10 cellular contexts compared by ENCODE assay signal in the genomic region with DNA sequence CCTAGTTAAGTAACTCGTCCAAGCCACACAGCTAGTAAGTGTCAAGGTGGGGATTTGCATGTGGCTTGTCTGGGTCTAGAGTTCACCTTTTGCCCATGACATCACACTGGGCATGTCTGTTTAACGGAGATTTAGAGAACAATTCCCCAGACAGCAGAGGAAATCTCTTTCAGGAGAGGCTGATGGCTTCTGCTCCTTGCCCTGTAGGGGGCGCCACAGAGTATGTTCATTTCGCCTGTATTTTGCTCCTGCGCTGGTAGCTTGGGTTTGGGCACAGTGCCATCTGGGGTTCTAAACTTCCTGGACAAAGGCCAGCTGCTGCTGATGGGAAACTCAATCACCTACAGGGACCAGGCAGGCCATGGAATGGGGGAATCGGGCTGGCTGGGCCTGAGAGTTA. TPM values are rescaled to one million over a fixed set of nuclear protein-coding genes. Genes with fewer than 3 reads are reported as not detected.
DNase-seq lines count a peak whose midpoint lies in the region; ATAC-seq and TF ChIP-seq lines count a peak whose summit lies in the region.
"Had no signal": no experiment of that assay in that cellular context is flagged by ENCODE, and none has a peak within 500 bp of the region (broad histone marks: within the 10 kb centered on the region; RNA-seq: fewer than 3 reads in every experiment).

No MANE protein-coding gene starts in this region.

- no peak for TF ChIP-seq EP300 in SK-N-SH (IDR thresholded peaks at IDR 0.05; ENCODE audit: borderline replicate concordance in 1 of 2, low read depth in 1 of 2, low read length in 1 of 2)

- no peak overlapping the region for H3K4me2 ChIP-seq in SK-N-SH

- H3K9me3 ChIP-seq in SK-N-SH (no peaks in the 10 kb centered on the region), aorta (ENCODE audit: control insufficient read depth, low read length) (peaks cover 6% of the 10 kb centered on the region)

- H3K36me3 ChIP-seq in SK-N-SH (replicated peaks in 1 of 2; ENCODE audit: control insufficient read depth in 1 of 2, insufficient read depth in 2 of 2, low read length in 1 of 2) (no peaks in the 10 kb centered on the region), aorta (ENCODE audit: control insufficient read depth in 1 of 2, insufficient read depth in 2 of 2, low read length in 1 of 2) (no peaks in the 10 kb centered on the region)

- intact Hi-C loops in aorta (cut with DNase I): no loop called here

- H3K27me3 ChIP-seq in SK-N-SH (ENCODE audit: insufficient read depth) (peaks cover 4% of the 10 kb centered on the region; the same call in 1 of the 2 replicates), aorta (ENCODE audit: control insufficient read depth in 1 of 2, insufficient read depth in 2 of 2, low read length in 1 of 2) (no peaks in the 10 kb centered on the region)

- no peak; the same call in 1 of the 2 replicates for TF ChIP-seq RAD21 in SK-N-SH (IDR thresholded peaks at IDR 0.05; ENCODE audit: low read length)

- no peaks in the 10 kb centered on the region for H3K79me2 ChIP-seq in SK-N-SH (ENCODE audit: insufficient read depth)

- no peaks in the 10 kb centered on the region for H3F3A ChIP-seq in SK-N-SH (replicated peaks; ENCODE audit: insufficient read depth)

- H3K27ac ChIP-seq in SK-N-SH (ENCODE audit: low read depth in 2 of 2, low read length in 1 of 2) (no peak overlapping the region), aorta (ENCODE audit: low read depth in 1 of 2, low read length in 2 of 2) (no peak overlapping the region)
- H3K27ac ChIP-seq: skin epidermis had no signal

- H4K20me1 ChIP-seq in SK-N-SH (ENCODE audit: insufficient read depth): no peaks in the 10 kb centered on the region

- H3K9ac ChIP-seq in SK-N-SH: no peak overlapping the region

- no peak overlapping the region for H2AFZ ChIP-seq in SK-N-SH (ENCODE audit: low read depth)

- H3K9me2 ChIP-seq in SK-N-SH: no peaks in the 10 kb centered on the region

- no peak overlapping the region; a peak in 1 of 4 replicates for H3K4me3 ChIP-seq in SK-N-SH (ENCODE audit: low read depth in 2 of 2, low read length in 1 of 2)
- H3K4me3 ChIP-seq in aorta (ENCODE audit: low read length in 2 of 2): no peak overlapping the region
- H3K4me3 ChIP-seq: skin epidermis had no signal

- WGBS in SK-N-SH (ENCODE audit: low lambda C conversion rate): 31% methylated on average over 6 of the region's 6 CpGs
- WGBS in aorta, 2 donors: 24 to 27% methylated on average over 6 of the region's 6 CpGs

- POLR2A ChIA-PET in SK-N-SH (lab: Yijun Ruan, JAX): no interaction called here

- TF ChIP-seq CTCF in SK-N-SH (IDR thresholded peaks at IDR 0.05): peak; percentile 59

- peak; percentile 42 for DNase-seq in SK-N-SH
- peak; percentile 29 for DNase-seq in OCI-M1 (lab: John Stamatoyannopoulos, UW)
- DNase-seq in effector CD4-positive, alpha-beta T cell: peak; percentile 6
- peak; percentile 49 to 55 for DNase-seq in stimulated activated CD4-positive, alpha-beta T cell treated with anti-CD3 and anti-CD28 coated beads, Interleukin-4, amount 100 ng/mL, for 48 hours (ENCODE audit: low read depth in 2 of 2)
- DNase-seq in NCI-H1417 treated with DMSO at 0.1 percent for 48 hours (lab: John Stamatoyannopoulos, UW): no peak
- no peak for DNase-seq in aorta

- CTCF ChIA-PET in SK-N-SH (lab: Yijun Ruan, JAX): interaction anchor here (0.7 to 6.8 kb wide), 11 partner anchors 9 to 503 kb away, joined by 3 to 47 read pairs (median 6); a partner anchor contains a TSS

- H3K4me1 ChIP-seq in SK-N-SH (ENCODE audit: control insufficient read depth in 1 of 2, insufficient read depth in 2 of 2, low read depth in 1 of 2, low read length in 1 of 2) (no peaks in the 10 kb centered on the region), aorta (ENCODE audit: control insufficient read depth in 1 of 2, insufficient read depth in 2 of 2, low read length in 2 of 2) (no peaks in the 10 kb centered on the region)

- ATAC-seq in SK-N-SH treated with all-trans-retinoic acid at 6 μM for 48 hours: no peak
- ATAC-seq in HG03196 (IDR thresholded peaks at IDR 0.05; ENCODE audit: unreplicated experiment): no peak
- no peak for ATAC-seq in aorta (ENCODE audit: low FRiP score)
- ATAC-seq: activated naive CD4-positive, alpha-beta T cell treated with anti-CD3 and anti-CD28 coated beads, Interleukin-2, amount 50 U/mL, for 72 hours had no signal

TF ChIP-seq in SK-N-SH, 30 proteins besides CTCF, POLR2A, EP300 and RAD21:
- TF ChIP-seq YY1 (IDR thresholded peaks at IDR 0.05; ENCODE audit: low read depth): no peak
- TF ChIP-seq NRF1 (IDR thresholded peaks at IDR 0.05; ENCODE audit: low read depth, low read length): no peak
- TF ChIP-seq GATA2 (CRISPR knock-in tag; IDR thresholded peaks at IDR 0.05): no peak
- TF ChIP-seq FOXM1 (IDR thresholded peaks at IDR 0.05; ENCODE audit: low read depth): no peak
- TF ChIP-seq MXI1 (IDR thresholded peaks at IDR 0.05; ENCODE audit: low read depth, low read length): no peak

TF ChIP-seq in SK-N-SH treated with all-trans-retinoic acid at 6 μM for 48 hours, 23 proteins besides CTCF, POLR2A, EP300 and RAD21 (continues in another document):
- TF ChIP-seq OSR1 (CRISPR knock-in tag; IDR thresholded peaks at IDR 0.05) (no peak), ZNF8 (CRISPR knock-in tag; IDR thresholded peaks at IDR 0.05) (no peak), ARNTL (CRISPR knock-in tag; IDR thresholded peaks at IDR 0.05; ENCODE audit: borderline replicate concordance, low read depth) (no peak), BACH2 (CRISPR knock-in tag; IDR thresholded peaks at IDR 0.05; ENCODE audit: borderline replicate concordance) (no peak), GLIS3 (CRISPR knock-in tag; IDR thresholded peaks at IDR 0.05) (no peak), SNAI2 (CRISPR knock-in tag; IDR thresholded peaks at IDR 0.05) (no peak), ZFP3 (CRISPR knock-in tag; IDR thresholded peaks at IDR 0.05) (no peak), ZNF565 (CRISPR knock-in tag; conservative IDR thresholded peaks at IDR 0.05; ENCODE audit: low read depth) (no peak), ZNF70 (CRISPR knock-in tag; IDR thresholded peaks at IDR 0.05) (no peak), ZC3H10 (CRISPR knock-in tag; IDR thresholded peaks at IDR 0.05) (no peak), TCF4 (CRISPR knock-in tag; IDR thresholded peaks at IDR 0.05; ENCODE audit: borderline replicate concordance) (no peak)
- TF ChIP-seq, protein P1, sequence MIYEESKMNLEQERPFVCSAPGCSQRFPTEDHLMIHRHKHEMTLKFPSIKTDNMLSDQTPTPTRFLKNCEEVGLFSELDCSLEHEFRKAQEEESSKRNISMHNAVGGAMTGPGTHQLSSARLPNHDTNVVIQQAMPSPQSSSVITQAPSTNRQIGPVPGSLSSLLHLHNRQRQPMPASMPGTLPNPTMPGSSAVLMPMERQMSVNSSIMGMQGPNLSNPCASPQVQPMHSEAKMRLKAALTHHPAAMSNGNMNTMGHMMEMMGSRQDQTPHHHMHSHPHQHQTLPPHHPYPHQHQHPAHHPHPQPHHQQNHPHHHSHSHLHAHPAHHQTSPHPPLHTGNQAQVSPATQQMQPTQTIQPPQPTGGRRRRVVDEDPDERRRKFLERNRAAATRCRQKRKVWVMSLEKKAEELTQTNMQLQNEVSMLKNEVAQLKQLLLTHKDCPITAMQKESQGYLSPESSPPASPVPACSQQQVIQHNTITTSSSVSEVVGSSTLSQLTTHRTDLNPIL (CRISPR knock-in tag; IDR thresholded peaks at IDR 0.05; ENCODE audit: low read depth): no peak
- TF ChIP-seq, protein P2, sequence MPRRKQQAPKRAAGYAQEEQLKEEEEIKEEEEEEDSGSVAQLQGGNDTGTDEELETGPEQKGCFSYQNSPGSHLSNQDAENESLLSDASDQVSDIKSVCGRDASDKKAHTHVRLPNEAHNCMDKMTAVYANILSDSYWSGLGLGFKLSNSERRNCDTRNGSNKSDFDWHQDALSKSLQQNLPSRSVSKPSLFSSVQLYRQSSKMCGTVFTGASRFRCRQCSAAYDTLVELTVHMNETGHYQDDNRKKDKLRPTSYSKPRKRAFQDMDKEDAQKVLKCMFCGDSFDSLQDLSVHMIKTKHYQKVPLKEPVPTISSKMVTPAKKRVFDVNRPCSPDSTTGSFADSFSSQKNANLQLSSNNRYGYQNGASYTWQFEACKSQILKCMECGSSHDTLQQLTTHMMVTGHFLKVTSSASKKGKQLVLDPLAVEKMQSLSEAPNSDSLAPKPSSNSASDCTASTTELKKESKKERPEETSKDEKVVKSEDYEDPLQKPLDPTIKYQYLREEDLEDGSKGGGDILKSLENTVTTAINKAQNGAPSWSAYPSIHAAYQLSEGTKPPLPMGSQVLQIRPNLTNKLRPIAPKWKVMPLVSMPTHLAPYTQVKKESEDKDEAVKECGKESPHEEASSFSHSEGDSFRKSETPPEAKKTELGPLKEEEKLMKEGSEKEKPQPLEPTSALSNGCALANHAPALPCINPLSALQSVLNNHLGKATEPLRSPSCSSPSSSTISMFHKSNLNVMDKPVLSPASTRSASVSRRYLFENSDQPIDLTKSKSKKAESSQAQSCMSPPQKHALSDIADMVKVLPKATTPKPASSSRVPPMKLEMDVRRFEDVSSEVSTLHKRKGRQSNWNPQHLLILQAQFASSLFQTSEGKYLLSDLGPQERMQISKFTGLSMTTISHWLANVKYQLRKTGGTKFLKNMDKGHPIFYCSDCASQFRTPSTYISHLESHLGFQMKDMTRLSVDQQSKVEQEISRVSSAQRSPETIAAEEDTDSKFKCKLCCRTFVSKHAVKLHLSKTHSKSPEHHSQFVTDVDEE (CRISPR knock-in tag; IDR thresholded peaks at IDR 0.05): no peak
- TF ChIP-seq, protein P3, sequence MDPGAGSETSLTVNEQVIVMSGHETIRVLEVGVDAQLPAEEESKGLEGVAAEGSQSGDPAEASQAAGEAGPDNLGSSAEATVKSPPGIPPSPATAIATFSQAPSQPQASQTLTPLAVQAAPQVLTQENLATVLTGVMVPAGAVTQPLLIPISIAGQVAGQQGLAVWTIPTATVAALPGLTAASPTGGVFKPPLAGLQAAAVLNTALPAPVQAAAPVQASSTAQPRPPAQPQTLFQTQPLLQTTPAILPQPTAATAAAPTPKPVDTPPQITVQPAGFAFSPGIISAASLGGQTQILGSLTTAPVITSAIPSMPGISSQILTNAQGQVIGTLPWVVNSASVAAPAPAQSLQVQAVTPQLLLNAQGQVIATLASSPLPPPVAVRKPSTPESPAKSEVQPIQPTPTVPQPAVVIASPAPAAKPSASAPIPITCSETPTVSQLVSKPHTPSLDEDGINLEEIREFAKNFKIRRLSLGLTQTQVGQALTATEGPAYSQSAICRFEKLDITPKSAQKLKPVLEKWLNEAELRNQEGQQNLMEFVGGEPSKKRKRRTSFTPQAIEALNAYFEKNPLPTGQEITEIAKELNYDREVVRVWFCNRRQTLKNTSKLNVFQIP (CRISPR knock-in tag; IDR thresholded peaks at IDR 0.05; ENCODE audit: borderline replicate concordance, low read depth): no peak

RNA-seq across cellular contexts. Expression of a gene that starts 20.4 kb away (rescaled TPM):
- polyA plus RNA-seq in SK-N-SH (2012; rRNA removed) (0.02 TPM in 2 replicates), aorta (not detected)
- 0.01 and 0.04 TPM in 2 replicates for polyA plus RNA-seq in SK-N-SH (2012; cell fraction: cytosol; rRNA removed)
- polyA plus RNA-seq in SK-N-SH (2012; cell fraction: nucleus; rRNA removed): 0.10 and 0.29 TPM in 2 replicates
- total RNA-seq in aorta: under 1 TPM; 0.21 to 0.32 TPM

RNA-seq across cellular contexts. Expression of a gene that starts 31.8 kb away (rescaled TPM):
- not detected in 2 replicates for polyA plus RNA-seq in SK-N-SH (2012; rRNA removed)
- not detected in 2 replicates for polyA plus RNA-seq in SK-N-SH (2012; cell fraction: cytosol; rRNA removed)
- not detected in 2 replicates for polyA plus RNA-seq in SK-N-SH (2012; cell fraction: nucleus; rRNA removed)
- 1 to 10 TPM; 4.4 to 7.2 TPM for total RNA-seq in aorta
- 1 to 10 TPM in 1 of 2 donors, under 1 TPM in 1; 0.95 to 6.5 TPM for polyA plus RNA-seq in aorta

Comparison
In these comparisons a context has a peak if more than half of its experiments do, and no peak if none do; other contexts are left out.
1. DNase-seq: peak in SK-N-SH (single experiment), OCI-M1 (single experiment), effector CD4-positive, alpha-beta T cell (single experiment) and stimulated activated CD4-positive, alpha-beta T cell treated with anti-CD3 and anti-CD28 coated beads, Interleukin-4, amount 100 ng/mL, for 48 hours (2 of 2); none in NCI-H1417 treated with DMSO at 0.1 percent for 48 hours (single experiment) and aorta (0 of 2).